Comparison of ENCODE assay signal across 1 cellular context in the genomic region with DNA sequence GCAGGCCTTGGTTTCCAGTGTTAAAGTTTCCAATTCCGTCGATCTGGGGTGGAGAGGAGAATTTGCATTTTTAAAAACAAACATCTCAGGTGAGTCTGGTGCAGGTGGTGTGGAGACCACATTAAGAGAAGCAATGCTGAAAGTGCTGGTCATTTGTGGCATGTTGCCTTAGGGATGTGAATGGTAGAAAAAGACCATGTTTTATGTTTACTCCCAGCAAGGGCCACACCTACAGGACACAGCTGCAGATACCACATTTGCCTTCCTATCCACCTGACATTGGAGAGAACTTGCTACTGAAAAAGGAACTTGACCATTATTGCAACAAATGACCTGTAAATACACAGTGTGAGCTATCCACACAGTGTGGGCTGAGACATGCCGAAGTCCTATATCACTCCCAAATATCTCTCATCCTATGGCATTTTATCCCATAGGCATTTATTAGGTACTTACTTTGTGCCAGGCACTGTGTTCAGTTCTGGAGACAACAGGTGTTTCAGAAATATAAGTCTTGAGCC.
TF ChIP-seq lines count a peak whose summit lies in the region.

No MANE protein-coding gene starts in this region.

TF ChIP-seq in HepG2, 621 proteins besides CTCF, POLR2A, EP300 and RAD21 (continued from another document):
- TF ChIP-seq, protein P1, sequence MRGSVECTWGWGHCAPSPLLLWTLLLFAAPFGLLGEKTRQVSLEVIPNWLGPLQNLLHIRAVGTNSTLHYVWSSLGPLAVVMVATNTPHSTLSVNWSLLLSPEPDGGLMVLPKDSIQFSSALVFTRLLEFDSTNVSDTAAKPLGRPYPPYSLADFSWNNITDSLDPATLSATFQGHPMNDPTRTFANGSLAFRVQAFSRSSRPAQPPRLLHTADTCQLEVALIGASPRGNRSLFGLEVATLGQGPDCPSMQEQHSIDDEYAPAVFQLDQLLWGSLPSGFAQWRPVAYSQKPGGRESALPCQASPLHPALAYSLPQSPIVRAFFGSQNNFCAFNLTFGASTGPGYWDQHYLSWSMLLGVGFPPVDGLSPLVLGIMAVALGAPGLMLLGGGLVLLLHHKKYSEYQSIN (CRISPR knock-in tag; IDR thresholded peaks at IDR 0.05; ENCODE audit: borderline replicate concordance) = no peak
- peak; percentile 19; the same call in 1 of the 2 replicates for TF ChIP-seq CEBPG (CRISPR knock-in tag; IDR thresholded peaks at IDR 0.05)
- no peak for TF ChIP-seq LCORL (IDR thresholded peaks at IDR 0.05)
- no peak for TF ChIP-seq LCORL (CRISPR knock-in tag; IDR thresholded peaks at IDR 0.05)
- TF ChIP-seq SOX13 (IDR thresholded peaks at IDR 0.05) = no peak
- peak in 1 of 2 experiments; percentile 14; a peak in 1 of 4 replicates for TF ChIP-seq SOX13 (CRISPR knock-in tag; conservative IDR thresholded peaks at IDR 0.05 in 1 of 2, IDR thresholded peaks at IDR 0.05 in 1 of 2)
- TF ChIP-seq NR0B2 (CRISPR knock-in tag; IDR thresholded peaks at IDR 0.05) = no peak
- no peak for TF ChIP-seq ZFP36L1 (CRISPR knock-in tag; IDR thresholded peaks at IDR 0.05)
- TF ChIP-seq, protein P2, sequence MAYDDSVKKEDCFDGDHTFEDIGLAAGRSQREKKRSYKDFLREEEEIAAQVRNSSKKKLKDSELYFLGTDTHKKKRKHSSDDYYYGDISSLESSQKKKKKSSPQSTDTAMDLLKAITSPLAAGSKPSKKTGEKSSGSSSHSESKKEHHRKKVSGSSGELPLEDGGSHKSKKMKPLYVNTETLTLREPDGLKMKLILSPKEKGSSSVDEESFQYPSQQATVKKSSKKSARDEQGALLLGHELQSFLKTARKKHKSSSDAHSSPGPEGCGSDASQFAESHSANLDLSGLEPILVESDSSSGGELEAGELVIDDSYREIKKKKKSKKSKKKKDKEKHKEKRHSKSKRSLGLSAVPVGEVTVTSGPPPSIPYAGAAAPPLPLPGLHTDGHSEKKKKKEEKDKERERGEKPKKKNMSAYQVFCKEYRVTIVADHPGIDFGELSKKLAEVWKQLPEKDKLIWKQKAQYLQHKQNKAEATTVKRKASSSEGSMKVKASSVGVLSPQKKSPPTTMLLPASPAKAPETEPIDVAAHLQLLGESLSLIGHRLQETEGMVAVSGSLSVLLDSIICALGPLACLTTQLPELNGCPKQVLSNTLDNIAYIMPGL (CRISPR knock-in tag; IDR thresholded peaks at IDR 0.05; ENCODE audit: borderline replicate concordance in 1 of 2, low read depth in 1 of 2) = no peak
- no peak for TF ChIP-seq AGO1 (IDR thresholded peaks at IDR 0.05; ENCODE audit: low read depth, low read length, poor library complexity, severe bottlenecking)
- TF ChIP-seq, protein P3, sequence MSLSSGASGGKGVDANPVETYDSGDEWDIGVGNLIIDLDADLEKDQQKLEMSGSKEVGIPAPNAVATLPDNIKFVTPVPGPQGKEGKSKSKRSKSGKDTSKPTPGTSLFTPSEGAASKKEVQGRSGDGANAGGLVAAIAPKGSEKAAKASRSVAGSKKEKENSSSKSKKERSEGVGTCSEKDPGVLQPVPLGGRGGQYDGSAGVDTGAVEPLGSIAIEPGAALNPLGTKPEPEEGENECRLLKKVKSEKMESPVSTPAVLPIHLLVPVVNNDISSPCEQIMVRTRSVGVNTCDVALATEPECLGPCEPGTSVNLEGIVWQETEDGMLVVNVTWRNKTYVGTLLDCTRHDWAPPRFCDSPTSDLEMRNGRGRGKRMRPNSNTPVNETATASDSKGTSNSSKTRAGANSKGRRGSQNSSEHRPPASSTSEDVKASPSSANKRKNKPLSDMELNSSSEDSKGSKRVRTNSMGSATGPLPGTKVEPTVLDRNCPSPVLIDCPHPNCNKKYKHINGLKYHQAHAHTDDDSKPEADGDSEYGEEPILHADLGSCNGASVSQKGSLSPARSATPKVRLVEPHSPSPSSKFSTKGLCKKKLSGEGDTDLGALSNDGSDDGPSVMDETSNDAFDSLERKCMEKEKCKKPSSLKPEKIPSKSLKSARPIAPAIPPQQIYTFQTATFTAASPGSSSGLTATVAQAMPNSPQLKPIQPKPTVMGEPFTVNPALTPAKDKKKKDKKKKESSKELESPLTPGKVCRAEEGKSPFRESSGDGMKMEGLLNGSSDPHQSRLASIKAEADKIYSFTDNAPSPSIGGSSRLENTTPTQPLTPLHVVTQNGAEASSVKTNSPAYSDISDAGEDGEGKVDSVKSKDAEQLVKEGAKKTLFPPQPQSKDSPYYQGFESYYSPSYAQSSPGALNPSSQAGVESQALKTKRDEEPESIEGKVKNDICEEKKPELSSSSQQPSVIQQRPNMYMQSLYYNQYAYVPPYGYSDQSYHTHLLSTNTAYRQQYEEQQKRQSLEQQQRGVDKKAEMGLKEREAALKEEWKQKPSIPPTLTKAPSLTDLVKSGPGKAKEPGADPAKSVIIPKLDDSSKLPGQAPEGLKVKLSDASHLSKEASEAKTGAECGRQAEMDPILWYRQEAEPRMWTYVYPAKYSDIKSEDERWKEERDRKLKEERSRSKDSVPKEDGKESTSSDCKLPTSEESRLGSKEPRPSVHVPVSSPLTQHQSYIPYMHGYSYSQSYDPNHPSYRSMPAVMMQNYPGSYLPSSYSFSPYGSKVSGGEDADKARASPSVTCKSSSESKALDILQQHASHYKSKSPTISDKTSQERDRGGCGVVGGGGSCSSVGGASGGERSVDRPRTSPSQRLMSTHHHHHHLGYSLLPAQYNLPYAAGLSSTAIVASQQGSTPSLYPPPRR (CRISPR knock-in tag; IDR thresholded peaks at IDR 0.05; ENCODE audit: borderline replicate concordance) = 0 out of 2 replicates have a peak, but pooled peaks have one; percentile 23
- TF ChIP-seq SAP130 (CRISPR knock-in tag; IDR thresholded peaks at IDR 0.05; ENCODE audit: low read depth) = no peak; the same call in 1 of the 2 replicates
- TF ChIP-seq SMC3 (IDR thresholded peaks at IDR 0.05; ENCODE audit: low read length) = no peak
TF ChIP-seq in HepG2: peak in this region for 10.
